ENCODE assay signal across 25 cellular contexts in the genomic region with DNA sequence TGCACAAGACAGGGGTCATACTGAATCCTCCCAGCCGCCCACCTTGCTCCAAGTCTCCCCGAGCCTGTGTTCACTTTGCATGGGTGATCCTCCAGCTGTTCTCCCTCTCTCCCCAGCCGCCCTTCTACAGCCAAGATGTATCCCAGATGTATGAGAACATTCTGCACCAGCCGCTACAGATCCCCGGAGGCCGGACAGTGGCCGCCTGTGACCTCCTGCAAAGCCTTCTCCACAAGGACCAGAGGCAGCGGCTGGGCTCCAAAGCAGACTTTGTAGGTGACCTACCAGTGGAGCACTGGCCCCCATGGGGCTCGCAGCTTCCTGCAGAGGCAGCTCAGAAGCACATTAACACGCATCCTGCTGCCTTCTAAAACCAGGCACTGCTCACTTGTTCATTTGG. TPM values are rescaled to one million over a fixed set of nuclear protein-coding genes. Genes with fewer than 3 reads are reported as not detected.
A peak's percentile ranks its signal among the peaks of the same experiment; 100 is the strongest.
DNase-seq lines count a peak whose midpoint lies in the region; ATAC-seq, FAIRE-seq and TF ChIP-seq lines count a peak whose summit lies in the region.
"Had no signal": no experiment of that assay in that cellular context is flagged by ENCODE, and none has a peak within 500 bp of the region (broad histone marks: within the 10 kb centered on the region; RNA-seq: fewer than 3 reads in every experiment).

No MANE protein-coding gene starts in this region.

- TF ChIP-seq RAD21 in H1 (IDR thresholded peaks at IDR 0.05 in 1 of 2, conservative IDR thresholded peaks at IDR 0.05 in 1 of 2; ENCODE audit: low read depth in 2 of 2, low read length in 2 of 2): no peak

- TF ChIP-seq CTCF in Panc1 (IDR thresholded peaks at IDR 0.05) (no peak), H1 (IDR thresholded peaks at IDR 0.05; ENCODE audit: control extremely low read depth in 1 of 3, insufficient read depth in 1 of 3, low read depth in 1 of 3, low read length in 3 of 3) (no peak), left ventricle myocardium inferior (IDR thresholded peaks at IDR 0.05; ENCODE audit: borderline replicate concordance) (no peak), spleen (IDR thresholded peaks at IDR 0.05 in 8 of 11, conservative IDR thresholded peaks at IDR 0.05 in 3 of 11) (no peak), smooth muscle cell (IDR thresholded peaks at IDR 0.05; ENCODE audit: borderline replicate concordance, insufficient read depth, poor library complexity, severe bottlenecking) (no peak)

- no peak overlapping the region for H2AFZ ChIP-seq in H1 (ENCODE audit: low read length)
- no peak overlapping the region for H2AFZ ChIP-seq in smooth muscle cell (ENCODE audit: low read depth)

- no peaks in the 10 kb centered on the region for H4K20me1 ChIP-seq in H1 (replicated peaks in 1 of 2; ENCODE audit: control insufficient read depth in 1 of 2, insufficient read depth in 2 of 2, low read length in 2 of 2)
- no peaks in the 10 kb centered on the region for H4K20me1 ChIP-seq in smooth muscle cell (ENCODE audit: low read depth)
- H4K20me1 ChIP-seq: BLaER1 treated with 17β-estradiol and CSF1 and Interleukin-3, amounts not matched to agents 10 nM and 100 nM had no signal

- ATAC-seq in Panc1 (peak; percentile 34; the same call in 1 of the 2 replicates), aorta (ENCODE audit: low FRiP score) (no peak)
- ATAC-seq: A549, HCT116 had no signal

- H3K4me2 ChIP-seq in H1 (ENCODE audit: insufficient read depth in 1 of 2, low read depth in 2 of 2, low read length in 2 of 2): no peak overlapping the region
- no peak overlapping the region for H3K4me2 ChIP-seq in smooth muscle cell
- H3K4me2 ChIP-seq: A549; BLaER1 treated with 17β-estradiol and CSF1 and Interleukin-3, amounts not matched to agents 10 nM and 100 nM had no signal

- H3K27me3 ChIP-seq in Panc1 (ENCODE audit: control insufficient read depth, insufficient read depth, low read length) (no peaks in the 10 kb centered on the region), H1 (replicated peaks in 1 of 4; ENCODE audit: control insufficient read depth in 3 of 4, extremely low read depth in 1 of 4, insufficient read depth in 3 of 4, low read length in 3 of 4) (no peaks in the 10 kb centered on the region), left ventricle myocardium inferior (ENCODE audit: low read depth) (no peaks in the 10 kb centered on the region), spleen (replicated peaks in 1 of 7) (no peaks in the 10 kb centered on the region), smooth muscle cell (ENCODE audit: low read depth) (no peaks in the 10 kb centered on the region), aorta (ENCODE audit: control insufficient read depth in 1 of 2, insufficient read depth in 2 of 2, low read length in 1 of 2) (no peaks in the 10 kb centered on the region)
- H3K27me3 ChIP-seq: BLaER1 treated with 17β-estradiol and CSF1 and Interleukin-3, amounts not matched to agents 10 nM and 100 nM had no signal

- FAIRE-seq in H1 (lab: Jason Lieb, UNC): no peak
- FAIRE-seq: A549, GM12891 had no signal

- CTCF ChIA-PET in Panc1 (lab: Charles Lee): no interaction called here
- CTCF ChIA-PET in H1 (lab: Charles Lee; ENCODE audit: partially characterized antibody): interaction anchor here (0.6 to 1.2 kb wide), 3 partner anchors 9 to 42 kb away, joined by 3 read pairs; no protein-coding TSS in a partner anchor

- H3K9ac ChIP-seq in H1 (replicated peaks in 1 of 4; ENCODE audit: extremely low read depth in 1 of 4, low read depth in 3 of 4, low read length in 3 of 4): no peak overlapping the region
- no peak overlapping the region for H3K9ac ChIP-seq in smooth muscle cell (ENCODE audit: low read depth)
- H3K9ac ChIP-seq: BLaER1 treated with 17β-estradiol and CSF1 and Interleukin-3, amounts not matched to agents 10 nM and 100 nM had no signal

- H3K4me1 ChIP-seq in Panc1 (ENCODE audit: control insufficient read depth, insufficient read depth, low read length) (no peaks in the 10 kb centered on the region), H1 (replicated peaks in 1 of 4; ENCODE audit: control insufficient read depth in 3 of 4, insufficient read depth in 4 of 4, low read length in 3 of 4) (no peaks in the 10 kb centered on the region), left ventricle myocardium inferior (no peaks in the 10 kb centered on the region), spleen (peaks cover 0 to 7% (median 0%) of the 10 kb centered on the region in 6 donors), smooth muscle cell (ENCODE audit: low read depth) (no peaks in the 10 kb centered on the region), aorta (ENCODE audit: control insufficient read depth in 1 of 2, insufficient read depth in 2 of 2, low read length in 2 of 2) (no peaks in the 10 kb centered on the region)
- H3K4me1 ChIP-seq: A549 had no signal

- no peak for TF ChIP-seq EP300 in H1 (IDR thresholded peaks at IDR 0.05; ENCODE audit: borderline replicate concordance in 1 of 2, low read depth in 2 of 2, low read length in 2 of 2)

- no peak overlapping the region for H4K91ac ChIP-seq in H1 (replicated peaks; ENCODE audit: insufficient read length, low read length)

- H3F3A ChIP-seq in smooth muscle cell (ENCODE audit: low read depth): no peaks in the 10 kb centered on the region

- no peaks in the 10 kb centered on the region for H3K9me3 ChIP-seq in Panc1 (ENCODE audit: control insufficient read depth, insufficient read depth, low read depth, low read length)
- no peaks in the 10 kb centered on the region for H3K9me3 ChIP-seq in H1 (ENCODE audit: insufficient read depth in 2 of 2, low read depth in 1 of 2, low read length in 1 of 2)
- H3K9me3 ChIP-seq in left ventricle myocardium inferior (replicated peaks): no peaks in the 10 kb centered on the region
- no peaks in the 10 kb centered on the region for H3K9me3 ChIP-seq in spleen
- H3K9me3 ChIP-seq in smooth muscle cell (replicated peaks; ENCODE audit: low read depth): no peaks in the 10 kb centered on the region
- no peaks in the 10 kb centered on the region for H3K9me3 ChIP-seq in aorta (ENCODE audit: control insufficient read depth, low read length)
- H3K9me3 ChIP-seq: A549; BLaER1 treated with 17β-estradiol and CSF1 and Interleukin-3, amounts not matched to agents 10 nM and 100 nM had no signal

- in situ Hi-C loops in Panc1 (cut with HindIII; ENCODE audit: low pct_unique_long_range_greater_than_20kb, low sequenced_read_pairs): no loop called here

- no peak overlapping the region for H2BK15ac ChIP-seq in H1 (ENCODE audit: low read length)

- H2BK12ac ChIP-seq in H1 (ENCODE audit: low read depth, low read length): no peak overlapping the region

- H4K8ac ChIP-seq in H1 (ENCODE audit: extremely low read depth, insufficient read depth, low read length): peak overlapping the region; percentile 18; the same call in 1 of the 2 replicates

- no TSS peak for BruUV-seq in Panc1 (replicated peaks; lab: Mats Ljungman, UMichigan)

- H3K56ac ChIP-seq in H1 (replicated peaks; ENCODE audit: insufficient read length, low read depth, low read length): no peak overlapping the region

- no peak overlapping the region for H2BK120ac ChIP-seq in H1 (replicated peaks; ENCODE audit: low read depth, low read length)

- DNase-seq in Panc1 (ENCODE audit: low read depth, low spot score) (no peak), H1 (ENCODE audit: low read depth in 1 of 2, low spot score in 2 of 2) (no peak), left ventricle myocardium inferior (peak; percentile 49), spleen (peak; percentile 61), NCI-H748 treated with DMSO at 0.1 percent for 48 hours (lab: John Stamatoyannopoulos, UW) (no peak), smooth muscle cell (lab: John Stamatoyannopoulos, UW; ENCODE audit: unreplicated experiment) (no peak), aorta (no peak)
- DNase-seq: AML-193; CD4-positive, alpha-beta T cell; DMS79 treated with DMSO at 0.1 percent for 48 hours; GF-D8; NCI-H1092; NCI-H1436; NCI-H187; NCI-H2171 treated with DMSO at 0.1 percent for 48 hours; NCI-H345; NCI-H510A treated with DMSO at 0.1 percent for 48 hours; SHP77 had no signal

- H3K4me3 ChIP-seq in Panc1 (ENCODE audit: low read depth in 2 of 2, low read length in 2 of 2) (no peak overlapping the region), H1 (ENCODE audit: extremely low read depth in 1 of 4, insufficient read depth in 2 of 4, low read depth in 3 of 4, low read length in 4 of 4) (no peak overlapping the region), left ventricle myocardium inferior (no peak overlapping the region), spleen (no peak overlapping the region), smooth muscle cell (no peak overlapping the region), aorta (ENCODE audit: low read length in 2 of 2) (no peak overlapping the region)
- H3K4me3 ChIP-seq: A549; BLaER1 treated with 17β-estradiol and CSF1 and Interleukin-3, amounts not matched to agents 10 nM and 100 nM had no signal

- H3K79me1 ChIP-seq in H1 (ENCODE audit: low read depth, low read length): no peaks in the 10 kb centered on the region

- H3K23ac ChIP-seq in H1 (ENCODE audit: insufficient read length): no peak overlapping the region

- H2AK5ac ChIP-seq in H1 (ENCODE audit: low read depth, low read length): no peak overlapping the region

- H3K4ac ChIP-seq in H1 (replicated peaks; ENCODE audit: insufficient read length, low read depth, low read length): no peak overlapping the region

- TF ChIP-seq POLR2A in H1 (IDR thresholded peaks at IDR 0.05; ENCODE audit: control extremely low read depth in 1 of 2, low read depth in 2 of 2, low read length in 2 of 2) (no peak), spleen (IDR thresholded peaks at IDR 0.05) (no peak)

- H3K18ac ChIP-seq in H1 (ENCODE audit: extremely low read depth, low read length): no peak overlapping the region

- 78% methylated on average over 10 of the region's 10 CpGs; no CpG with 5 or more reads in 1 of the 2 experiments for WGBS in H1 (ENCODE audit: extremely low coverage in 1 of 2, insufficient coverage in 1 of 2, insufficient read length in 1 of 2, insufficient replicate concordance in 2 of 2, low coverage in 1 of 2, low lambda C conversion rate in 2 of 2, missing lambda C conversion rate in 1 of 2), 2 experiments
- WGBS in spleen, 5 donors: 74 to 87% (median 83%) methylated on average over 9 to 10 of the region's 10 CpGs
- 85% methylated on average over 10 of the region's 10 CpGs for WGBS in smooth muscle cell (ENCODE audit: low lambda C conversion rate)
- 82 to 85% methylated on average over 10 of the region's 10 CpGs for WGBS in aorta, 2 donors

- H3K23me2 ChIP-seq in H1 (ENCODE audit: low read depth, low read length): no peaks in the 10 kb centered on the region

- POLR2A ChIA-PET in Panc1 (lab: Charles Lee) (no interaction called here), H1 (lab: Charles Lee; ENCODE audit: partially characterized antibody) (interaction anchor here (1.4 kb wide), 1 partner anchor 28 kb away, joined by 3 read pairs; no protein-coding TSS in a partner anchor)

- H3K27ac ChIP-seq in Panc1 (ENCODE audit: low read length) (no peak overlapping the region), H1 (ENCODE audit: low read depth, low read length) (no peak overlapping the region), left ventricle myocardium inferior (replicated peaks) (no peak overlapping the region), spleen (no peak overlapping the region), smooth muscle cell (ENCODE audit: low read depth) (no peak overlapping the region), aorta (ENCODE audit: low read depth in 1 of 2, low read length in 2 of 2) (no peak overlapping the region)
- H3K27ac ChIP-seq: A549; BLaER1 treated with 17β-estradiol and CSF1 and Interleukin-3, amounts not matched to agents 10 nM and 100 nM; HL-60 had no signal

- intact Hi-C loops in Panc1 (cut with micrococcal nuclease; ENCODE audit: unreplicated experiment) (no loop called here), left ventricle myocardium inferior (cut with micrococcal nuclease) (no loop called here), spleen (cut with DNase I; ENCODE audit: low total_unique reads) (no loop called here), aorta (cut with DNase I) (no loop called here)

- H3K36me3 ChIP-seq in Panc1 (ENCODE audit: control insufficient read depth, insufficient read depth, low read length) (no peaks in the 10 kb centered on the region), H1 (ENCODE audit: control insufficient read depth in 2 of 4, insufficient read depth in 4 of 4, low read length in 3 of 4) (no peaks in the 10 kb centered on the region), left ventricle myocardium inferior (no peaks in the 10 kb centered on the region), spleen (no peaks in the 10 kb centered on the region), smooth muscle cell (ENCODE audit: low read depth) (no peaks in the 10 kb centered on the region), aorta (ENCODE audit: control insufficient read depth in 1 of 2, insufficient read depth in 2 of 2, low read length in 1 of 2) (no peaks in the 10 kb centered on the region)
- H3K36me3 ChIP-seq: BLaER1 treated with 17β-estradiol and CSF1 and Interleukin-3, amounts not matched to agents 10 nM and 100 nM had no signal

- H3K14ac ChIP-seq in H1 (ENCODE audit: insufficient read length): no peak overlapping the region

- H4K5ac ChIP-seq in H1 (ENCODE audit: insufficient read length, low read depth, low read length): no peak overlapping the region

- H3K79me2 ChIP-seq in H1 (ENCODE audit: control insufficient read depth in 1 of 2, insufficient read depth in 2 of 2, low read length in 2 of 2) (no peaks in the 10 kb centered on the region), smooth muscle cell (ENCODE audit: low read depth) (no peaks in the 10 kb centered on the region)

- H2BK5ac ChIP-seq in H1 (ENCODE audit: low read depth, low read length): no peak overlapping the region

- no peak overlapping the region for H2BK20ac ChIP-seq in H1 (ENCODE audit: low read length)

RNA-seq across cellular contexts. Expression of gene IFT52, which starts 14.6 kb away (rescaled TPM):
- 29.2 TPM for total RNA-seq in Panc1 (2021; ENCODE audit: unreplicated experiment)
- polyA plus RNA-seq in Panc1 (2012; ENCODE audit: insufficient read length): 21.6 TPM
- total RNA-seq in H1 (2021; fragmentation: NEBNext Ultra II Directional; extraction: Animal tissue kit (Norgen Biotek cat#: 25700)): 31.6 and 35.6 TPM in 2 replicates
- polyA plus RNA-seq in H1 (2011; rRNA removed): 29.1 and 40.4 TPM in 2 replicates
- polyA plus RNA-seq in H1 (2011; cell fraction: cytosol; rRNA removed): 30.8 TPM
- polyA plus RNA-seq in H1 (2011; cell fraction: nucleus; rRNA removed): 28.4 TPM
- 29.5 to 35.1 TPM (median 30.4 TPM) in 4 replicates for polyA plus RNA-seq in H1 (2012, experiment 1 of 2)
- polyA plus RNA-seq in H1 (2012, experiment 2 of 2): 15.9 TPM
- polyA plus RNA-seq in H1 (2013, experiment 1 of 2): 19.6 TPM
- polyA plus RNA-seq in H1 (2013, experiment 2 of 2): 18.5 TPM
- polyA minus RNA-seq in H1 (2011; rRNA and poly(A)+ RNA removed): 46.4 and 72.4 TPM in 2 replicates
- polyA minus RNA-seq in H1 (2011; cell fraction: cytosol; rRNA and poly(A)+ RNA removed): 12.7 TPM
- 21.3 TPM for polyA minus RNA-seq in H1 (2011; cell fraction: nucleus; rRNA and poly(A)+ RNA removed)
- total RNA-seq in left ventricle myocardium inferior: 6.6 TPM
- total RNA-seq in spleen: 10 to 100 TPM; 15.4 to 26.4 (median 23.3) TPM
- polyA plus RNA-seq in spleen: 10 to 100 TPM; 14.4 to 16.4 (median 15.9) TPM
- 46.0 and 46.5 TPM in 2 replicates for total RNA-seq in smooth muscle cell
- 36.1 and 51.0 TPM in 2 replicates for polyA plus RNA-seq in smooth muscle cell
- 10 to 100 TPM; 24.9 to 38.5 TPM for total RNA-seq in aorta
- 10 to 100 TPM; 20.5 to 32.3 TPM for polyA plus RNA-seq in aorta

RNA-seq across cellular contexts. Expression of gene SGK2, which starts 17.3 kb away (rescaled TPM):
- total RNA-seq in Panc1 (2021; ENCODE audit: unreplicated experiment): 0.90 TPM
- polyA plus RNA-seq in Panc1 (2012; ENCODE audit: insufficient read length): 1.2 TPM
- 0.23 TPM in 1 of 2 replicates, not detected in the other for total RNA-seq in H1 (2021; fragmentation: NEBNext Ultra II Directional; extraction: Animal tissue kit (Norgen Biotek cat#: 25700))
- polyA plus RNA-seq in H1 (2011; rRNA removed): 0.21 and 0.58 TPM in 2 replicates
- 0.49 TPM for polyA plus RNA-seq in H1 (2011; cell fraction: cytosol; rRNA removed)
- 3.7 TPM for polyA plus RNA-seq in H1 (2011; cell fraction: nucleus; rRNA removed)
- polyA plus RNA-seq in H1 (2012, experiment 1 of 2): 0.31 to 1.0 TPM (median 0.66 TPM) in 4 replicates
- 0.09 TPM for polyA plus RNA-seq in H1 (2012, experiment 2 of 2)
- 0.18 TPM for polyA plus RNA-seq in H1 (2013, experiment 1 of 2)
- 0.18 TPM for polyA plus RNA-seq in H1 (2013, experiment 2 of 2)
- 0.83 and 1.5 TPM in 2 replicates for polyA minus RNA-seq in H1 (2011; rRNA and poly(A)+ RNA removed)
- polyA minus RNA-seq in H1 (2011; cell fraction: cytosol; rRNA and poly(A)+ RNA removed): not detected
- polyA minus RNA-seq in H1 (2011; cell fraction: nucleus; rRNA and poly(A)+ RNA removed): 0.80 TPM
- 0.30 TPM for total RNA-seq in left ventricle myocardium inferior
- 1 to 10 TPM in 5 of 7 donors, under 1 TPM in 2; 0.50 to 3.1 (median 1.2) TPM for total RNA-seq in spleen
- under 1 TPM; 0.54 to 0.65 (median 0.55) TPM for polyA plus RNA-seq in spleen
- 2.4 and 2.7 TPM in 2 replicates for total RNA-seq in smooth muscle cell
- 0.79 and 2.3 TPM in 2 replicates for polyA plus RNA-seq in smooth muscle cell
- 1 to 10 TPM; 2.7 to 3.4 TPM for total RNA-seq in aorta
- 1 to 10 TPM; 2.7 to 5.0 TPM for polyA plus RNA-seq in aorta
- total RNA-seq: SK-MEL-5 had no signal
- polyA plus RNA-seq: IgD-negative memory B cell had no signal

Comparison
In these comparisons a context has a peak if more than half of its experiments do, and no peak if none do; other contexts are left out.
1. DNase-seq: peak in left ventricle myocardium inferior (single experiment) and spleen (single experiment); none in Panc1 (single experiment), H1 (0 of 2), NCI-H748 treated with DMSO at 0.1 percent for 48 hours (single experiment), smooth muscle cell (single experiment) and aorta (0 of 2).